In the genomic region with DNA sequence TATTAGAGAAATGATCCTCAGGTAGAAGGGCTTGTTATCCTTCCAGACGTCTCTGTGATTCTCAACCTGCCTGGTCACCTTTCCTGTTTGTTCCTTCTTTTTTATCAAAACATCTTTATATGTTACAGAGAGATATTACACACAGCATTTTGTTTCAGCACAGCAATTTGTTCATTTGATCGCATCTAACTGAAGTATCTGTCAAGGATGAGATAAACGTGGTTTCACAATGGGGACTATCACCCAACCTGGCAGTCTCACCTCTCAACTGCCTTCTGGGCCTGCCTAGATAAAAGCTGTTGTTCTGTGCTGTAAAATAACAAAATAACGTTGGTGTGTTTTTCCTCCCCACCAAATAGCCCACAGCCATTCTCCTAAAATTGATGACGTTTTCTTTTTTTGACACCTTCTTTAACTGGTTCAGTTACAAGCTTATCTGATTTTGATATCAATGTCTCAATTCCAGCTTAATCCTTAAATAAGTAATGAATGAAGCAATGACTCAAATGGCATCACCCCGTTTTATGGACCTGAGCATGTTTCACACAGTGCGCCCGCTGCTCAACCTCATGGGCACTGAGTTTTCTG, we compare ENCODE assay signal across 28 cellular contexts.
DNase-seq lines count a peak whose midpoint lies in the region; ATAC-seq, FAIRE-seq and TF ChIP-seq lines count a peak whose summit lies in the region.
"Had no signal": no experiment of that assay in that cellular context is flagged by ENCODE, and none has a peak within 500 bp of the region (broad histone marks: within the 10 kb centered on the region; RNA-seq: fewer than 3 reads in every experiment).

No MANE protein-coding gene starts in this region.

- no peaks in the 10 kb centered on the region for H3K9me1 ChIP-seq in K562 (ENCODE audit: control insufficient read depth, insufficient read depth, low read length)

- no peak overlapping the region for H3K18ac ChIP-seq in trophoblast cell (ENCODE audit: low read length)

- in situ Hi-C loops in K562 (cut with MboI) = no loop called here

- no TSS peak for BruUV-seq in K562 (replicated peaks; lab: Mats Ljungman, UMichigan)

- TF ChIP-seq EP300 in K562 (IDR thresholded peaks at IDR 0.05; ENCODE audit: low read length) = no peak; the same call in 1 of the 2 replicates

- DNase-seq in LNCaP clone FGC (ENCODE audit: low read depth) (peak; percentile 15), OCI-M1 (lab: John Stamatoyannopoulos, UW) (peak; percentile 28), K562 (ENCODE audit: extremely low read depth in 1 of 4, low spot score in 3 of 4) (no peak), trophoblast cell (peak; percentile 30 to 80)
- DNase-seq: 8988T; ACHN; BE2C; C1 segment of cervical spinal cord; CD4-positive, alpha-beta memory T cell; CD4-positive, CD25-positive, alpha-beta regulatory T cell; CD8-positive, alpha-beta memory T cell; COR-L47; DMS 273 treated with DMSO at 0.1 percent for 48 hours; DMS153; DMS53; DMS79; DND-41; EL; GDM1 had no signal

- no peaks in the 10 kb centered on the region for H3K79me2 ChIP-seq in K562 (ENCODE audit: control insufficient read depth, insufficient read depth, low read length)
- no peaks in the 10 kb centered on the region for H3K79me2 ChIP-seq in trophoblast cell (ENCODE audit: control insufficient read depth, insufficient read depth, low read length, poor library complexity)

- H4K12ac ChIP-seq in trophoblast cell (ENCODE audit: low read depth, low read length) = no peak overlapping the region

- 23% methylated on average over 8 of the region's 8 CpGs for WGBS in K562 (ENCODE audit: insufficient coverage, low coverage, missing lambda C conversion rate)
- WGBS in trophoblast cell (ENCODE audit: extremely low coverage, insufficient coverage, insufficient read length) = no CpG with 5 or more reads among the region's 8 CpGs

- H3K9ac ChIP-seq in K562 (ENCODE audit: insufficient read depth in 1 of 2, low read depth in 2 of 2, low read length in 2 of 2) (no peak overlapping the region), trophoblast cell (ENCODE audit: low read length) (no peak overlapping the region)
- H3K9ac ChIP-seq: BLaER1 had no signal

- TF ChIP-seq RAD21 in K562 (CRISPR knock-in tag; conservative IDR thresholded peaks at IDR 0.05 in 1 of 2, IDR thresholded peaks at IDR 0.05 in 1 of 2) = no peak

- H2BK120ac ChIP-seq in trophoblast cell (ENCODE audit: insufficient read depth, low read length, poor library complexity) = no peak overlapping the region

- CTCF ChIA-PET in K562 (lab: Yijun Ruan, JAX; ENCODE audit: low intra/inter-chr PET ratio) = no interaction called here

- no peak overlapping the region for H3K23ac ChIP-seq in trophoblast cell (ENCODE audit: low read length)

- no peak overlapping the region for H2AFZ ChIP-seq in K562 (ENCODE audit: low read depth, low read length)
- H2AFZ ChIP-seq in trophoblast cell (ENCODE audit: insufficient read depth, low read length, poor library complexity) = no peak overlapping the region

- POLR2A ChIA-PET in K562 (lab: Yijun Ruan, JAX) = interaction anchor here (2.3 kb wide), 1 partner anchor 22 kb away, joined by 10 read pairs; no protein-coding TSS in a partner anchor

- no peaks in the 10 kb centered on the region; the same call in 1 of the 2 replicates for H3K9me3 ChIP-seq in K562 (replicated peaks; ENCODE audit: control insufficient read depth, insufficient read depth, low read depth, low read length)
- no peaks in the 10 kb centered on the region for H3K9me3 ChIP-seq in trophoblast cell (ENCODE audit: insufficient read depth, low read depth, low read length)
- H3K9me3 ChIP-seq: BE2C had no signal

- H3K4me3 ChIP-seq in LNCaP clone FGC (ENCODE audit: low read depth, low read length) (no peak overlapping the region), K562 (no peak overlapping the region), trophoblast cell (ENCODE audit: low read depth, low read length) (no peak overlapping the region)
- H3K4me3 ChIP-seq: BLaER1, GM12878 had no signal

- H4K91ac ChIP-seq in trophoblast cell (ENCODE audit: low read depth, low read length) = no peak overlapping the region

- no peak overlapping the region for H3K27ac ChIP-seq in K562 (ENCODE audit: extremely low read depth, low read depth, low read length)
- H3K27ac ChIP-seq in trophoblast cell (ENCODE audit: low read depth, low read length) = no peak overlapping the region
- H3K27ac ChIP-seq: BLaER1 had no signal

- FAIRE-seq in K562 (lab: Jason Lieb, UNC) = peak; percentile 48
- FAIRE-seq: A204.1, GM12878, GM12892, GM18507, GM19239 had no signal

- TF ChIP-seq CTCF in LNCaP clone FGC (IDR thresholded peaks at IDR 0.05; ENCODE audit: control insufficient read depth, extremely low read depth, insufficient read depth) = no peak
- TF ChIP-seq CTCF in K562 (IDR thresholded peaks at IDR 0.05 in 2 of 3, conservative IDR thresholded peaks at IDR 0.05 in 1 of 3; ENCODE audit: insufficient read depth in 2 of 3, low read depth in 1 of 3, low read length in 3 of 3) = no peak

- no peak overlapping the region for H4K8ac ChIP-seq in trophoblast cell (ENCODE audit: low read depth, low read length)

- H3K36me3 ChIP-seq in K562 (ENCODE audit: control insufficient read depth, insufficient read depth, low read length) = no peaks in the 10 kb centered on the region
- H3K36me3 ChIP-seq in trophoblast cell (ENCODE audit: control insufficient read depth in 1 of 2, insufficient read depth in 2 of 2, low read length in 2 of 2) = no peaks in the 10 kb centered on the region
- H3K36me3 ChIP-seq: BE2C, BLaER1 had no signal

- H3K4ac ChIP-seq in trophoblast cell (ENCODE audit: low read depth, low read length) = no peak overlapping the region

- H4K20me1 ChIP-seq in K562 (replicated peaks; ENCODE audit: control insufficient read depth, insufficient read depth, low read length) = no peaks in the 10 kb centered on the region
- H4K20me1 ChIP-seq: BLaER1 had no signal

- no peaks in the 10 kb centered on the region for H3K79me1 ChIP-seq in trophoblast cell (ENCODE audit: low read length)

- H3K4me1 ChIP-seq in K562 (replicated peaks in 1 of 2; ENCODE audit: control insufficient read depth in 2 of 2, insufficient read depth in 2 of 2, low read length in 2 of 2) = no peaks in the 10 kb centered on the region
- H3K4me1 ChIP-seq in trophoblast cell (ENCODE audit: control insufficient read depth in 1 of 2, insufficient read depth in 2 of 2, low read length in 2 of 2) = no peaks in the 10 kb centered on the region
- H3K4me1 ChIP-seq: BE2C, BLaER1 had no signal

- no peak overlapping the region for H3K4me2 ChIP-seq in K562 (ENCODE audit: insufficient read depth, low read length)
- H3K4me2 ChIP-seq in trophoblast cell (ENCODE audit: low read length) = no peak overlapping the region
- H3K4me2 ChIP-seq: BLaER1 had no signal

- ATAC-seq in K562 (no peak), GM21423 (IDR thresholded peaks at IDR 0.05; ENCODE audit: unreplicated experiment) (no peak), HG02970 (IDR thresholded peaks at IDR 0.05; ENCODE audit: low FRiP score, unreplicated experiment) (no peak), HG02571 (IDR thresholded peaks at IDR 0.05; ENCODE audit: unreplicated experiment) (no peak)
- ATAC-seq: GM12878 had no signal

- no peak overlapping the region for H2AK5ac ChIP-seq in trophoblast cell (ENCODE audit: low read length)

- intact Hi-C loops in K562 (cut with micrococcal nuclease) = no loop called here

- no peak for TF ChIP-seq POLR2A in K562 (conservative IDR thresholded peaks at IDR 0.05)

- H2BK12ac ChIP-seq in trophoblast cell (ENCODE audit: low read length) = no peak overlapping the region

- H3K14ac ChIP-seq in trophoblast cell (ENCODE audit: low read length) = no peak overlapping the region

- H2BK5ac ChIP-seq in trophoblast cell (ENCODE audit: low read depth, low read length, poor library complexity) = no peak overlapping the region

- no peaks in the 10 kb centered on the region for H3K27me3 ChIP-seq in K562 (ENCODE audit: control insufficient read depth in 2 of 2, insufficient read depth in 2 of 2, low read length in 2 of 2)
- H3K27me3 ChIP-seq in trophoblast cell (ENCODE audit: insufficient read depth, low read length) = no peaks in the 10 kb centered on the region
- H3K27me3 ChIP-seq: BE2C, BLaER1 had no signal

TF ChIP-seq in K562, 482 proteins besides CTCF, POLR2A, EP300 and RAD21 (continues in another document):
- TF ChIP-seq MCM7 (IDR thresholded peaks at IDR 0.05) (no peak), U2AF1 (optimal IDR thresholded peaks at IDR 0.05; ENCODE audit: low read depth, low read length) (no peak), ZNF12 (CRISPR knock-in tag; IDR thresholded peaks at IDR 0.05) (no peak), SPI1 (IDR thresholded peaks at IDR 0.05; ENCODE audit: borderline replicate concordance, low read depth, low read length) (no peak), PHB (CRISPR knock-in tag; IDR thresholded peaks at IDR 0.05) (no peak), BRD4 (IDR thresholded peaks at IDR 0.05) (no peak), NCOA2 (IDR thresholded peaks at IDR 0.05; ENCODE audit: partially characterized antibody in 2 of 2) (no peak), ZKSCAN8 (CRISPR knock-in tag; IDR thresholded peaks at IDR 0.05) (no peak), PTRF (tag; IDR thresholded peaks at IDR 0.05) (no peak)
- TF ChIP-seq, protein P1, sequence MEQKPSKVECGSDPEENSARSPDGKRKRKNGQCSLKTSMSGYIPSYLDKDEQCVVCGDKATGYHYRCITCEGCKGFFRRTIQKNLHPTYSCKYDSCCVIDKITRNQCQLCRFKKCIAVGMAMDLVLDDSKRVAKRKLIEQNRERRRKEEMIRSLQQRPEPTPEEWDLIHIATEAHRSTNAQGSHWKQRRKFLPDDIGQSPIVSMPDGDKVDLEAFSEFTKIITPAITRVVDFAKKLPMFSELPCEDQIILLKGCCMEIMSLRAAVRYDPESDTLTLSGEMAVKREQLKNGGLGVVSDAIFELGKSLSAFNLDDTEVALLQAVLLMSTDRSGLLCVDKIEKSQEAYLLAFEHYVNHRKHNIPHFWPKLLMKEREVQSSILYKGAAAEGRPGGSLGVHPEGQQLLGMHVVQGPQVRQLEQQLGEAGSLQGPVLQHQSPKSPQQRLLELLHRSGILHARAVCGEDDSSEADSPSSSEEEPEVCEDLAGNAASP (IDR thresholded peaks at IDR 0.05) = no peak

Comparison
In these comparisons a context has a peak if more than half of its experiments do, and no peak if none do; other contexts are left out.
1. DNase-seq: peak in LNCaP clone FGC (single experiment), OCI-M1 (single experiment) and trophoblast cell (2 of 2); none in K562 (0 of 4).